In the genomic region with DNA sequence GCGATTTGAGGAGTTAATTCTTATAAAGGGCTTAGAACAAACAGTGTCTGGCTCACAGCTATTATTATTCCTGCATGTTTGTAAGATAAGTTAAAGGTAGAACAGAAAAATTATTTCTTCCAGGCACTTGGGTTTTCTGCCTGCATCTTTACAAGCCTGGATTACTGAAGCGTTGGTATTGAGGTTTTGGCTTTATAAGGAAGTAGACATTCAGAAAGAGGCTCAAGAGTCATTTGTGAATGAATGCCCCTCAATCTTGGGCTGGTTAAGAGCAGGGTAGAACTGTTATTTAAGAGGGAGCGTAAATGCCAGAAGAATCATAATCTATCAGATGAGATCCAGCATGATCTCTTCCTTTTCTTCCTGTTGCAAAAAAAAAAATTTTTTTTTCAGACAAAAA, we compare ENCODE assay signal across 11 cellular contexts.
DNase-seq lines count a peak whose midpoint lies in the region; ATAC-seq and TF ChIP-seq lines count a peak whose summit lies in the region.
"Had no signal": no experiment of that assay in that cellular context is flagged by ENCODE, and none has a peak within 500 bp of the region (broad histone marks: within the 10 kb centered on the region; RNA-seq: fewer than 3 reads in every experiment).

No MANE protein-coding gene starts in this region.

- H3K4me1 Mint-ChIP-seq in activated naive CD8-positive, alpha-beta T cell treated with anti-CD3 and anti-CD28 coated beads, Interleukin-2, amount 10 ng/mL, durations not matched to agents 7 days and 5 days, result peaks cover 19% of the 10 kb centered on the region
- H3K4me1 Mint-ChIP-seq in naive B cell, result peaks cover 25 to 33% (median 25%) of the 10 kb centered on the region in 3 donors
- H3K4me1 Mint-ChIP-seq in activated CD8-positive, alpha-beta T cell treated with anti-CD3 and anti-CD28 coated beads for 36 hours (ENCODE audit: low read depth), result peaks cover 37% of the 10 kb centered on the region

- H3K27me3 ChIP-seq in A673 (replicated peaks; ENCODE audit: insufficient read depth, low read depth, low read length, poor library complexity), result no peaks in the 10 kb centered on the region
- H3K27me3 ChIP-seq in HUES64 (ENCODE audit: insufficient read depth, low read length), result no peaks in the 10 kb centered on the region

- H3K36me3 Mint-ChIP-seq in activated naive CD8-positive, alpha-beta T cell treated with anti-CD3 and anti-CD28 coated beads, Interleukin-2, amount 10 ng/mL, durations not matched to agents 7 days and 5 days, result no peaks in the 10 kb centered on the region
- H3K36me3 Mint-ChIP-seq in naive B cell, result no peaks in the 10 kb centered on the region
- no peaks in the 10 kb centered on the region for H3K36me3 Mint-ChIP-seq in activated CD8-positive, alpha-beta T cell treated with anti-CD3 and anti-CD28 coated beads for 36 hours (ENCODE audit: low read depth)

- H3K36me3 ChIP-seq in A673 (ENCODE audit: insufficient read depth, low read length, poor library complexity, severe bottlenecking) (no peaks in the 10 kb centered on the region), HUES64 (ENCODE audit: insufficient read depth, low read length) (no peaks in the 10 kb centered on the region)

- no peak overlapping the region for H3K4me3 Mint-ChIP-seq in activated naive CD8-positive, alpha-beta T cell treated with anti-CD3 and anti-CD28 coated beads, Interleukin-2, amount 10 ng/mL, durations not matched to agents 7 days and 5 days
- peak overlapping the region in 6 of 8 donors; percentile 6 to 87 (median 26) for H3K4me3 Mint-ChIP-seq in naive B cell
- no peak overlapping the region for H3K4me3 Mint-ChIP-seq in activated CD8-positive, alpha-beta T cell treated with anti-CD3 and anti-CD28 coated beads for 36 hours

- H3K9me3 ChIP-seq in A673 (ENCODE audit: low read depth, low read length, poor library complexity, severe bottlenecking), result no peaks in the 10 kb centered on the region
- H3K9me3 ChIP-seq in HUES64 (ENCODE audit: insufficient read depth, low read depth, low read length), result no peaks in the 10 kb centered on the region

- intact Hi-C loops in A673 (cut with micrococcal nuclease; ENCODE audit: unreplicated experiment), result no loop called here
- intact Hi-C loops in activated CD8-positive, alpha-beta T cell treated with anti-CD3 and anti-CD28 coated beads for 36 hours (cut with micrococcal nuclease), result no loop called here

- POLR2A ChIA-PET in A673 (lab: Charles Lee; ENCODE audit: low non-redundant PET), result no interaction called here
- POLR2A ChIA-PET in activated naive CD8-positive, alpha-beta T cell treated with anti-CD3 and anti-CD28 coated beads, Interleukin-2, amount 10 ng/mL, durations not matched to agents 7 days and 5 days (lab: Charles Lee), result interaction anchor here (1.5 kb wide), 1 partner anchor 15 kb away, joined by 4 read pairs; no protein-coding TSS in a partner anchor
- POLR2A ChIA-PET in activated CD8-positive, alpha-beta T cell treated with anti-CD3 and anti-CD28 coated beads for 36 hours (lab: Charles Lee), result interaction anchor here (0.6 to 1.1 kb wide), 4 partner anchors 36 to 150 kb away, joined by 3 read pairs; no protein-coding TSS in a partner anchor

- no peak overlapping the region for H3K4me3 ChIP-seq in A673 (ENCODE audit: low read depth, low read length, poor library complexity, severe bottlenecking)
- H3K4me3 ChIP-seq in HUES64 (ENCODE audit: low read length), result peak overlapping the region; percentile 38

- 21% methylated on average over 3 of the region's 3 CpGs for WGBS in HUES64

- no peak for TF ChIP-seq CTCF in A673 (conservative IDR thresholded peaks at IDR 0.05; ENCODE audit: low read depth, low read length)
- no peak for TF ChIP-seq CTCF in activated CD8-positive, alpha-beta T cell treated with anti-CD3 and anti-CD28 coated beads for 36 hours (IDR thresholded peaks at IDR 0.05)

- CTCF ChIA-PET in A673 (lab: Charles Lee), result interaction anchor here (0.7 kb wide), 1 partner anchor 111 kb away, joined by 3 read pairs; no protein-coding TSS in a partner anchor
- CTCF ChIA-PET in activated CD8-positive, alpha-beta T cell treated with anti-CD3 and anti-CD28 coated beads for 36 hours (lab: Charles Lee), result interaction anchor here (1.0 to 1.6 kb wide), 3 partner anchors 20 to 181 kb away, joined by 3 to 5 read pairs (median 4); no protein-coding TSS in a partner anchor

- peak overlapping the region; percentile 45; the same call in 1 of the 2 replicates for H3K9ac ChIP-seq in HUES64 (ENCODE audit: low read depth, low read length)

- ATAC-seq in activated naive CD8-positive, alpha-beta T cell treated with anti-CD3 and anti-CD28 coated beads, Interleukin-2, amount 10 ng/mL, durations not matched to agents 7 days and 5 days (ENCODE audit: low read depth), result no peak
- ATAC-seq in naive B cell (ENCODE audit: low read depth in 2 of 2) (no peak), HG03097 (IDR thresholded peaks at IDR 0.05; ENCODE audit: low FRiP score, unreplicated experiment) (no peak), GM21825 (IDR thresholded peaks at IDR 0.05; ENCODE audit: unreplicated experiment) (no peak)
- no peak for ATAC-seq in activated CD8-positive, alpha-beta T cell treated with anti-CD3 and anti-CD28 coated beads for 36 hours

- H3K9me3 Mint-ChIP-seq in activated naive CD8-positive, alpha-beta T cell treated with anti-CD3 and anti-CD28 coated beads, Interleukin-2, amount 10 ng/mL, durations not matched to agents 7 days and 5 days, result no peaks in the 10 kb centered on the region
- no peaks in the 10 kb centered on the region for H3K9me3 Mint-ChIP-seq in naive B cell
- H3K9me3 Mint-ChIP-seq in activated CD8-positive, alpha-beta T cell treated with anti-CD3 and anti-CD28 coated beads for 36 hours, result peaks cover under 1% of the 10 kb centered on the region

- H3K27ac ChIP-seq in A673 (ENCODE audit: low read depth, low read length, poor library complexity, severe bottlenecking), result peak overlapping the region; percentile 4
- peak overlapping the region; percentile 75; the same call in 1 of the 2 replicates for H3K27ac ChIP-seq in HUES64 (ENCODE audit: low read depth, low read length)
- H3K27ac ChIP-seq: C4-2B had no signal

- no peaks in the 10 kb centered on the region for H3K27me3 Mint-ChIP-seq in activated naive CD8-positive, alpha-beta T cell treated with anti-CD3 and anti-CD28 coated beads, Interleukin-2, amount 10 ng/mL, durations not matched to agents 7 days and 5 days
- H3K27me3 Mint-ChIP-seq in naive B cell, result no peaks in the 10 kb centered on the region
- H3K27me3 Mint-ChIP-seq in activated CD8-positive, alpha-beta T cell treated with anti-CD3 and anti-CD28 coated beads for 36 hours, result no peaks in the 10 kb centered on the region

- peaks cover 21% of the 10 kb centered on the region for H3K4me1 ChIP-seq in A673 (ENCODE audit: insufficient read depth, low read length, poor library complexity, severe bottlenecking)
- H3K4me1 ChIP-seq in HUES64 (ENCODE audit: insufficient read depth, low read length), result peaks cover 21% of the 10 kb centered on the region

- DNase-seq in A673 (ENCODE audit: low spot score) (no peak), naive B cell (peak; percentile 30), HT-29 (ENCODE audit: low spot score) (no peak)
- no peak for DNase-seq in activated naive CD8-positive, alpha-beta T cell treated with anti-CD3 and anti-CD28 coated beads, Interleukin-2, amount 10 ng/mL, durations not matched to agents 7 days and 5 days
- DNase-seq in activated CD8-positive, alpha-beta T cell treated with anti-CD3 and anti-CD28 coated beads for 36 hours, result no peak
- DNase-seq: NCI-H1048; stimulated activated CD4-positive, alpha-beta T cell treated with anti-CD3 and anti-CD28 coated beads, Interleukin-15, amount 100 ng/mL, for 24 hours had no signal

- BruUV-seq in A673 (replicated peaks; lab: Mats Ljungman, UMichigan), result no TSS peak

- H3K27ac Mint-ChIP-seq in activated naive CD8-positive, alpha-beta T cell treated with anti-CD3 and anti-CD28 coated beads, Interleukin-2, amount 10 ng/mL, durations not matched to agents 7 days and 5 days, result peak overlapping the region; percentile 56
- peak overlapping the region in 3 of 6 donors; percentile 8 to 24 (median 23) for H3K27ac Mint-ChIP-seq in naive B cell
- H3K27ac Mint-ChIP-seq in activated CD8-positive, alpha-beta T cell treated with anti-CD3 and anti-CD28 coated beads for 36 hours, result no peak overlapping the region

Comparison
In these comparisons a context has a peak if more than half of its experiments do, and no peak if none do; other contexts are left out.
1. H3K4me3 Mint-ChIP-seq: peak in naive B cell (6 of 8); none in activated naive CD8-positive, alpha-beta T cell treated with anti-CD3 and anti-CD28 coated beads, Interleukin-2, amount 10 ng/mL, durations not matched to agents 7 days and 5 days (single experiment) and activated CD8-positive, alpha-beta T cell treated with anti-CD3 and anti-CD28 coated beads for 36 hours (single experiment).